In the genomic region with DNA sequence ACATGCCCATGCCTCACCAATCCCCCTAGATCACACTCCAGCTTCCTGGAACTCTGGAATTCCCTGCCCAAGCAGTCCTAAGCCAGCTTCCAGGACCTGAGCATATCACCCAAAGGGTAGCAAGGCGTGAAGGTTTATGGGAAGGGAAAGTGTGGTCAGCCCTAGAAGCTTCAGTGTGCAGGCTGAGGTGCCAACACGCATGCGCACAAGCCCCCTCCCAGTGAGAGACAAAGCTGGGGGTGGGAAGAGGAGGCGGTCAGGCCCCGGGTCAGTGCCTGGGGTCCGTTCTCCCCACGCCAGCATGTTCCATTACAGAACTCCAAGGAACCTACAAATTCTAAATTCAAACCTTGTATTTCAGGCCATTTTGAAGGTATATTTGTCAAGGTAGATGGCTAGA, we compare ENCODE assay signal across 23 cellular contexts.
"Had no signal": no experiment of that assay in that cellular context is flagged by ENCODE, and none has a peak within 500 bp of the region (broad histone marks: within the 10 kb centered on the region; RNA-seq: fewer than 3 reads in every experiment).

No MANE protein-coding gene starts in this region.

- H3K9ac ChIP-seq: parathyroid adenoma had no signal

- H3K36me3 ChIP-seq: ovary, right lobe of liver, sigmoid colon, stomach, tibial artery, transverse colon, upper lobe of right lung, uterus had no signal

- ATAC-seq: naive thymus-derived CD8-positive, alpha-beta T cell; natural killer cell treated with Interleukin-12 subunit alpha and Interleukin-12 subunit beta and Interleukin-15 and Interleukin-18, amount 100 ng/mL, for 72 hours; psoas muscle; right cardiac atrium; right lobe of liver; stimulated activated effector memory CD8-positive, alpha-beta T cell treated with anti-CD3 and anti-CD28 coated beads, Interleukin-12 subunit alpha, Interleukin-12 subunit beta, amount 100 ng/mL, for 72 hours; stimulated activated naive B cell treated with anti-CD40 and anti-IgM and Interleukin-4, amounts not matched to agents 10 μg/mL and 1 μg/mL and 100 μg/mL, for 72 hours; upper lobe of right lung had no signal

- H2AFZ ChIP-seq: parathyroid adenoma had no signal

- H3K79me2 ChIP-seq: parathyroid adenoma had no signal

- DNase-seq: naive thymus-derived CD8-positive, alpha-beta T cell; nephron progenitor cell; occipital lobe; ovary; psoas muscle; right cardiac atrium; right lobe of liver; sigmoid colon; small intestine; stimulated activated CD4-positive, alpha-beta T cell treated with anti-CD3 and anti-CD28 coated beads, Interleukin-15, amount 100 ng/mL, for 24 hours; stimulated activated CD4-positive, alpha-beta T cell treated with anti-CD3 and anti-CD28 coated beads, Interleukin-2, amount 100 ng/mL, for 24 hours; stimulated activated CD4-positive, alpha-beta T cell treated with anti-CD3 and anti-CD28 coated beads, Interleukin-2, amount 100 ng/mL, for 48 hours; stimulated activated CD4-positive, alpha-beta T cell treated with anti-CD3 and anti-CD28 coated beads, Interleukin-4, amount 100 ng/mL, for 24 hours; stimulated activated naive B cell treated with anti-CD40 and anti-IgM and Interleukin-4, amounts not matched to agents 10 μg/mL and 1 μg/mL and 100 μg/mL, for 72 hours; stimulated activated naive CD4-positive, alpha-beta T cell treated with Interleukin-2 at 50 U/mL for 16 hours; stomach; tibial artery; transverse colon; upper lobe of right lung; uterus had no signal

- H3K27ac ChIP-seq: ovary, parathyroid adenoma, psoas muscle, right lobe of liver, sigmoid colon, stomach, tibial artery, transverse colon, upper lobe of right lung, uterus had no signal

- H3K4me3 ChIP-seq: ovary, psoas muscle, right lobe of liver, sigmoid colon, stomach, tibial artery, transverse colon, upper lobe of right lung, uterus had no signal

- FAIRE-seq: small intestine had no signal

- H3K4me1 ChIP-seq: parathyroid adenoma, psoas muscle, tibial artery, upper lobe of right lung, uterus had no signal

- H3K27me3 ChIP-seq: ovary, right lobe of liver, sigmoid colon, transverse colon, upper lobe of right lung had no signal

- H3K9me3 ChIP-seq: ovary, psoas muscle, right lobe of liver, sigmoid colon, stomach, tibial artery, transverse colon, upper lobe of right lung, uterus had no signal
